8 cellular contexts compared by ENCODE assay signal in genomic region chr15:63156086-63156707, GRCh38. TPM values are rescaled to one million over a fixed set of nuclear protein-coding genes. Genes with fewer than 3 reads are reported as not detected.
A peak's percentile ranks its signal among the peaks of the same experiment; 100 is the strongest.
DNase-seq lines count a peak whose midpoint lies in the region; ATAC-seq and TF ChIP-seq lines count a peak whose summit lies in the region.

No MANE protein-coding gene starts in this region.

- H3K4me3 Mint-ChIP-seq in activated T-cell treated with anti-CD3 and anti-CD28 coated beads, Interleukin-2, amount 50 U/mL, for 24 hours, result peak overlapping the region; percentile 99

- H3K9ac ChIP-seq in iPS-18a (ENCODE audit: low read length), result peak overlapping the region; percentile 85

- no peaks in the 10 kb centered on the region for H3K27me3 Mint-ChIP-seq in activated T-cell treated with anti-CD3 and anti-CD28 coated beads, Interleukin-2, amount 50 U/mL, for 24 hours

- no peak for TF ChIP-seq POLR2A in spleen (IDR thresholded peaks at IDR 0.05)

- H3K27ac ChIP-seq in iPS-18a (ENCODE audit: low read length), result no peak overlapping the region
- peak overlapping the region; percentile 95 to 99 (median 98) for H3K27ac ChIP-seq in spleen

- peaks cover 6% of the 10 kb centered on the region for H3K4me1 ChIP-seq in iPS-18a (ENCODE audit: control insufficient read depth, low read depth, low read length)
- H3K4me1 ChIP-seq in spleen, result peaks cover 14 to 52% (median 28%) of the 10 kb centered on the region in 6 donors

- H3K4me3 ChIP-seq in iPS-18a (ENCODE audit: low read length) (peak overlapping the region; percentile 90), spleen (peak overlapping the region; percentile 75 to 96 (median 83))

- DNase-seq in activated T-cell treated with anti-CD3 and anti-CD28 coated beads, Interleukin-2, amount 50 U/mL, for 24 hours, result no peak
- DNase-seq in activated T-cell treated with anti-CD3 and anti-CD28 coated beads, Interleukin-2, amount 50 U/mL, for 1 hour, result no peak
- no peak for DNase-seq in activated naive CD4-positive, alpha-beta T cell treated with anti-CD3 and anti-CD28 coated beads, Interleukin-2, amount 50 U/mL, for 72 hours (ENCODE audit: low spot score in 2 of 2)
- DNase-seq in spleen, result no peak

- no peaks in the 10 kb centered on the region for H3K27me3 ChIP-seq in iPS-18a (ENCODE audit: control insufficient read depth, insufficient read depth, low read length)
- H3K27me3 ChIP-seq in spleen (replicated peaks in 1 of 7), result no peaks in the 10 kb centered on the region

- H3K9me3 ChIP-seq in iPS-18a (ENCODE audit: control insufficient read depth, low read depth, low read length), result no peaks in the 10 kb centered on the region
- H3K9me3 ChIP-seq in spleen, result no peaks in the 10 kb centered on the region

- 7 to 10% (median 9%) methylated on average over 10 of the region's 10 CpGs for WGBS in spleen, 5 donors

- peaks cover 28% of the 10 kb centered on the region for H3K4me1 Mint-ChIP-seq in activated T-cell treated with anti-CD3 and anti-CD28 coated beads, Interleukin-2, amount 50 U/mL, for 24 hours (ENCODE audit: low read depth)

- H3K36me3 Mint-ChIP-seq in activated T-cell treated with anti-CD3 and anti-CD28 coated beads, Interleukin-2, amount 50 U/mL, for 24 hours (ENCODE audit: low read depth), result peaks cover 49% of the 10 kb centered on the region
- peaks cover 18 to 33% of the 10 kb centered on the region in 2 donors for H3K36me3 Mint-ChIP-seq in activated naive CD4-positive, alpha-beta T cell treated with anti-CD3 and anti-CD28 coated beads, Interleukin-2, amount 50 U/mL, for 72 hours

- peak overlapping the region; percentile 97 for H3K27ac Mint-ChIP-seq in activated T-cell treated with anti-CD3 and anti-CD28 coated beads, Interleukin-2, amount 50 U/mL, for 24 hours
- peak overlapping the region; percentile 97 to 99 for H3K27ac Mint-ChIP-seq in activated naive CD4-positive, alpha-beta T cell treated with anti-CD3 and anti-CD28 coated beads, Interleukin-2, amount 50 U/mL, for 72 hours

- H3K36me3 ChIP-seq in iPS-18a (ENCODE audit: control insufficient read depth, low read depth, low read length) (peaks cover 27% of the 10 kb centered on the region), spleen (peaks cover 0 to 44% (median 24%) of the 10 kb centered on the region in 6 donors)

- TF ChIP-seq CTCF in spleen (IDR thresholded peaks at IDR 0.05 in 8 of 11, conservative IDR thresholded peaks at IDR 0.05 in 3 of 11), result no peak

- intact Hi-C loops in spleen (cut with DNase I; ENCODE audit: low total_unique reads), result no loop called here

- ATAC-seq in activated naive CD4-positive, alpha-beta T cell treated with anti-CD3 and anti-CD28 coated beads, Interleukin-2, amount 50 U/mL, for 72 hours, result no peak
- ATAC-seq in GM18520 (IDR thresholded peaks at IDR 0.05; ENCODE audit: unreplicated experiment) (no peak), HG03342 (IDR thresholded peaks at IDR 0.05; ENCODE audit: unreplicated experiment) (no peak), HG03571 (IDR thresholded peaks at IDR 0.05; ENCODE audit: unreplicated experiment) (no peak)

- H3K9me3 Mint-ChIP-seq in activated T-cell treated with anti-CD3 and anti-CD28 coated beads, Interleukin-2, amount 50 U/mL, for 24 hours, result no peaks in the 10 kb centered on the region
- peaks cover 0 to 5% of the 10 kb centered on the region in 2 donors for H3K9me3 Mint-ChIP-seq in activated naive CD4-positive, alpha-beta T cell treated with anti-CD3 and anti-CD28 coated beads, Interleukin-2, amount 50 U/mL, for 72 hours

RNA-seq across cellular contexts. Expression of gene RPS27L, which starts 1.1 kb away (rescaled TPM):
- 100 to 1,000 TPM; 155 to 223 TPM for total RNA-seq in activated naive CD4-positive, alpha-beta T cell treated with anti-CD3 and anti-CD28 coated beads, Interleukin-2, amount 50 U/mL, for 72 hours
- total RNA-seq in spleen, result 10 to 100 TPM; 42.1 to 98.3 (median 64.2) TPM
- 100 to 1,000 TPM; 117 to 139 (median 125) TPM for polyA plus RNA-seq in spleen

RNA-seq across cellular contexts. Expression of gene RAB8B, which starts 33.2 kb away (rescaled TPM):
- total RNA-seq in activated naive CD4-positive, alpha-beta T cell treated with anti-CD3 and anti-CD28 coated beads, Interleukin-2, amount 50 U/mL, for 72 hours, result 100 to 1,000 TPM; 106 to 157 TPM
- 10 to 100 TPM; 63.4 to 96.4 (median 67.7) TPM for total RNA-seq in spleen
- polyA plus RNA-seq in spleen, result 10 to 100 TPM; 18.9 to 24.1 (median 22.8) TPM

RNA-seq across cellular contexts. Expression of gene LACTB, which starts 34.5 kb away (rescaled TPM):
- 10 to 100 TPM; 21.6 to 23.2 TPM for total RNA-seq in activated naive CD4-positive, alpha-beta T cell treated with anti-CD3 and anti-CD28 coated beads, Interleukin-2, amount 50 U/mL, for 72 hours
- 10 to 100 TPM; 23.3 to 39.6 (median 28.5) TPM for total RNA-seq in spleen
- polyA plus RNA-seq in spleen, result 10 to 100 TPM; 11.7 to 20.3 (median 14.0) TPM
